ENCODE assay signal across 11 cellular contexts in the genomic region with DNA sequence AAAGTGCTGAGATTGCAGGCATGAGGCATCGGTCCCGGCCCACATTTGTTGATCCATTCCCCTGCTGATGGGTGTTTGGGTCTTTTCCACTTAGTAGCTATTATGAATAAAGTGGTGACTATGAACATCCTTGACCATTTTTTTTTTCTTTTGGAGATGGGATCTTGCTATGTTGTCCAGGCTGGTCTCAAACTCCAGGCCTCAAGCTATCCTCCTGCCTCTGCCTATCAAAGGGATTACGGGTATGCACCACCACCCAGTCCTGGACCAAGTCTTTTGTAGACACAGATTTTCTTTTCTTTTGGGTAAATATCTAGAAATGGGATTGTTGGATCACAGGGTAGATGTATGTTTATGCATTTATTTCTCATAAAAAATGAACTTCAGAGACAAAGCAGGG. TPM values are rescaled to one million over a fixed set of nuclear protein-coding genes. Genes with fewer than 3 reads are reported as not detected.
DNase-seq lines count a peak whose midpoint lies in the region; ATAC-seq and TF ChIP-seq lines count a peak whose summit lies in the region.
"Had no signal": no experiment of that assay in that cellular context is flagged by ENCODE, and none has a peak within 500 bp of the region (broad histone marks: within the 10 kb centered on the region; RNA-seq: fewer than 3 reads in every experiment).

No MANE protein-coding gene starts in this region.

- H3K4me3 Mint-ChIP-seq in GM23338 (peak overlapping the region; percentile 1; the same call in 1 of the 3 replicates), brain (peak overlapping the region; percentile 22 to 93 (median 71))
- H3K4me3 Mint-ChIP-seq in effector memory CD8-positive, alpha-beta T cell, result no peak overlapping the region

- no peaks in the 10 kb centered on the region; the same call in 1 of the 2 replicates for H4K20me1 ChIP-seq in GM23338 (replicated peaks; ENCODE audit: insufficient read depth)
- H4K20me1 ChIP-seq in OCI-LY3 (ENCODE audit: insufficient read depth, low read length), result no peaks in the 10 kb centered on the region

- TF ChIP-seq CTCF in GM23338 (conservative IDR thresholded peaks at IDR 0.05; ENCODE audit: low read depth in 2 of 2) (no peak), OCI-LY3 (IDR thresholded peaks at IDR 0.05; ENCODE audit: low read depth, low read length) (no peak), brain (conservative IDR thresholded peaks at IDR 0.05) (no peak)

- no peak overlapping the region for H4K91ac ChIP-seq in neuronal stem cell (ENCODE audit: low read depth, low read length, poor library complexity)

- no peak overlapping the region for H3K4me3 ChIP-seq in GM23338
- no peak overlapping the region for H3K4me3 ChIP-seq in OCI-LY3 (ENCODE audit: low read length)
- no peak overlapping the region for H3K4me3 ChIP-seq in neuronal stem cell (ENCODE audit: low read length in 2 of 2)
- H3K4me3 ChIP-seq: GM12878 had no signal

- no peaks in the 10 kb centered on the region for H3K9me3 ChIP-seq in OCI-LY3 (ENCODE audit: insufficient read depth, low read length)
- peaks cover 0 to 5% of the 10 kb centered on the region in 2 donors for H3K9me3 ChIP-seq in neuronal stem cell (replicated peaks in 1 of 2; ENCODE audit: control insufficient read depth in 2 of 2, insufficient read depth in 1 of 2, low read depth in 1 of 2, low read length in 2 of 2)
- H3K9me3 ChIP-seq: Caco-2, SK-N-SH had no signal

- H3K9ac ChIP-seq in OCI-LY3 (ENCODE audit: low read length), result no peak overlapping the region
- no peak overlapping the region for H3K9ac ChIP-seq in neuronal stem cell (ENCODE audit: low read depth, low read length, poor library complexity)
- H3K9ac ChIP-seq: SK-N-SH had no signal

- H2AK5ac ChIP-seq in neuronal stem cell (ENCODE audit: low read depth, low read length), result no peak overlapping the region

- H2BK15ac ChIP-seq in neuronal stem cell (ENCODE audit: low read length), result peak overlapping the region; percentile 77

- H3K4me1 ChIP-seq in GM23338 (ENCODE audit: insufficient read depth), result peaks cover 13% of the 10 kb centered on the region
- peaks cover 7% of the 10 kb centered on the region for H3K4me1 ChIP-seq in OCI-LY3 (ENCODE audit: low read length)
- H3K4me1 ChIP-seq in neuronal stem cell (ENCODE audit: control insufficient read depth in 2 of 2, insufficient read depth in 1 of 2, low read depth in 1 of 2, low read length in 2 of 2), result peaks cover 8 to 9% of the 10 kb centered on the region in 2 donors

- H3F3A ChIP-seq in GM23338 (replicated peaks; ENCODE audit: low read depth), result peaks cover 13% of the 10 kb centered on the region; the same call in 1 of the 2 replicates

- H3K9me3 Mint-ChIP-seq in GM23338 (peaks cover 17% of the 10 kb centered on the region), brain (peaks cover 0 to 8% (median 3%) of the 10 kb centered on the region in 5 experiments)
- H3K9me3 Mint-ChIP-seq in effector memory CD8-positive, alpha-beta T cell, result no peaks in the 10 kb centered on the region
- H3K9me3 Mint-ChIP-seq: CD8-positive, alpha-beta T cell had no signal

- H3K36me3 ChIP-seq in GM23338 (ENCODE audit: insufficient read depth) (peaks cover 13% of the 10 kb centered on the region), OCI-LY3 (replicated peaks; ENCODE audit: low read depth, low read length) (peaks cover 15% of the 10 kb centered on the region), neuronal stem cell (replicated peaks in 1 of 2; ENCODE audit: control insufficient read depth in 2 of 2, insufficient read depth in 2 of 2, low read length in 2 of 2) (peaks cover 10 to 26% of the 10 kb centered on the region in 2 donors)

- H3K4me1 Mint-ChIP-seq in GM23338, result peaks cover 26% of the 10 kb centered on the region
- peaks cover 32% of the 10 kb centered on the region for H3K4me1 Mint-ChIP-seq in brain
- H3K4me1 Mint-ChIP-seq in effector memory CD8-positive, alpha-beta T cell (ENCODE audit: low read depth in 2 of 2), result peaks cover 11 to 17% of the 10 kb centered on the region in 2 donors

- no peak overlapping the region for H3K23ac ChIP-seq in neuronal stem cell (ENCODE audit: low read depth, low read length, poor library complexity)

- H3K79me2 ChIP-seq in GM23338 (replicated peaks; ENCODE audit: insufficient read depth), result peaks cover 7% of the 10 kb centered on the region
- peaks cover 19% of the 10 kb centered on the region for H3K79me2 ChIP-seq in OCI-LY3 (ENCODE audit: low read length)

- H3K27ac Mint-ChIP-seq in GM23338, result no peak overlapping the region
- peak overlapping the region in 3 of 5 experiments; percentile 91 to 95 (median 92) for H3K27ac Mint-ChIP-seq in brain
- H3K27ac Mint-ChIP-seq in effector memory CD8-positive, alpha-beta T cell, result peak overlapping the region in 1 of 2 donors; percentile 60
- H3K27ac Mint-ChIP-seq: CD8-positive, alpha-beta T cell had no signal

- H3K4me2 ChIP-seq in GM23338 (no peak overlapping the region), OCI-LY3 (ENCODE audit: low read length) (peak overlapping the region; percentile 40; the same call in 1 of the 2 replicates), neuronal stem cell (ENCODE audit: insufficient read depth, low read length, poor library complexity, severe bottlenecking) (no peak overlapping the region)

- no peak overlapping the region for H2BK12ac ChIP-seq in neuronal stem cell (ENCODE audit: low read length)

- H3K27me3 ChIP-seq in GM23338 (ENCODE audit: insufficient read depth) (no peaks in the 10 kb centered on the region; the same call in 1 of the 2 replicates), OCI-LY3 (ENCODE audit: low read depth, low read length) (no peaks in the 10 kb centered on the region), neuronal stem cell (ENCODE audit: control insufficient read depth in 3 of 3, insufficient read depth in 3 of 3, low read depth in 1 of 3, low read length in 3 of 3) (no peaks in the 10 kb centered on the region)

- H3K9me2 ChIP-seq in GM23338 (ENCODE audit: insufficient read depth), result no peaks in the 10 kb centered on the region
- H3K9me2 ChIP-seq: SK-N-SH had no signal

- H3K4ac ChIP-seq in neuronal stem cell (ENCODE audit: low read length), result no peak overlapping the region

- ATAC-seq in GM23338, result no peak
- ATAC-seq in effector memory CD8-positive, alpha-beta T cell (replicated peaks), result no peak

- peaks cover 37% of the 10 kb centered on the region for H3K36me3 Mint-ChIP-seq in GM23338 (ENCODE audit: low read depth)
- peaks cover 22% of the 10 kb centered on the region for H3K36me3 Mint-ChIP-seq in brain
- peaks cover 32% of the 10 kb centered on the region for H3K36me3 Mint-ChIP-seq in effector memory CD8-positive, alpha-beta T cell (ENCODE audit: insufficient read depth)

- no peak overlapping the region for H2BK5ac ChIP-seq in neuronal stem cell (ENCODE audit: low read length)

- H3K27me3 Mint-ChIP-seq in GM23338 (ENCODE audit: insufficient read depth, low read depth, poor library complexity) (peaks cover 18% of the 10 kb centered on the region), brain (peaks cover 5% of the 10 kb centered on the region)
- no peaks in the 10 kb centered on the region for H3K27me3 Mint-ChIP-seq in effector memory CD8-positive, alpha-beta T cell

- no peak for DNase-seq in GM23338 (ENCODE audit: low spot score)
- DNase-seq in neuronal stem cell (ENCODE audit: low spot score), result no peak
- DNase-seq in HCEC 1CT, result no peak
- no peak for DNase-seq in effector memory CD8-positive, alpha-beta T cell
- DNase-seq in UCSD-AML1 (lab: John Stamatoyannopoulos, UW; ENCODE audit: unreplicated experiment), result no peak

- H2AFZ ChIP-seq in GM23338 (no peak overlapping the region), OCI-LY3 (ENCODE audit: low read depth, low read length) (no peak overlapping the region), neuronal stem cell (ENCODE audit: low read length) (no peak overlapping the region)

- no peak overlapping the region for H3K27ac ChIP-seq in GM23338 (ENCODE audit: low read depth)
- H3K27ac ChIP-seq in OCI-LY3 (ENCODE audit: low read length), result no peak overlapping the region
- no peak overlapping the region for H3K27ac ChIP-seq in neuronal stem cell (replicated peaks; ENCODE audit: low read length)

- no peak overlapping the region for H4K8ac ChIP-seq in neuronal stem cell (ENCODE audit: low read depth, low read length)

- peaks cover 2% of the 10 kb centered on the region for H3K79me1 ChIP-seq in neuronal stem cell (ENCODE audit: low read depth, low read length)

- no CpG with 5 or more reads among the region's 3 CpGs for WGBS in neuronal stem cell (ENCODE audit: extremely low coverage in 2 of 2, insufficient read length in 2 of 2, insufficient replicate concordance in 1 of 2), 2 donors

- H2BK120ac ChIP-seq in neuronal stem cell (ENCODE audit: low read depth, low read length), result no peak overlapping the region

- H3K14ac ChIP-seq in neuronal stem cell (ENCODE audit: low read length), result no peak overlapping the region

- H3K18ac ChIP-seq in neuronal stem cell (ENCODE audit: low read length), result no peak overlapping the region

RNA-seq across cellular contexts. Expression of a gene that starts 1.3 kb away (rescaled TPM):
- 115 and 122 TPM in 2 replicates for total RNA-seq in GM23338 (2014; rRNA removed; shearing (Covaris generic))
- polyA plus RNA-seq in GM23338 (2016; fragmentation: Nextera tagmentation; extraction: Ambion mirVana) (133 and 150 TPM in 2 replicates), brain (ENCODE audit: insufficient read depth, low read depth, low replicate concordance) (39.0 TPM)
- 52.0 TPM for polyA plus RNA-seq in neuronal stem cell (2013, experiment 1 of 2)
- polyA plus RNA-seq in neuronal stem cell (2013, experiment 2 of 2), result 52.5 TPM

RNA-seq across cellular contexts. Expression of a gene that starts 9.6 kb away (rescaled TPM):
- total RNA-seq in GM23338 (2014; rRNA removed; shearing (Covaris generic)), result 275 and 450 TPM in 2 replicates
- polyA plus RNA-seq in GM23338 (2016; fragmentation: Nextera tagmentation; extraction: Ambion mirVana) (1,584 and 1,653 TPM in 2 replicates), brain (ENCODE audit: insufficient read depth, low read depth, low replicate concordance) (114 TPM)
- 401 TPM for polyA plus RNA-seq in neuronal stem cell (2013, experiment 1 of 2)
- polyA plus RNA-seq in neuronal stem cell (2013, experiment 2 of 2), result 403 TPM

RNA-seq across cellular contexts. Expression of a gene that starts 45.2 kb away (rescaled TPM):
- total RNA-seq in GM23338 (2014; rRNA removed; shearing (Covaris generic)), result 37.0 and 39.4 TPM in 2 replicates
- polyA plus RNA-seq in GM23338 (2016; fragmentation: Nextera tagmentation; extraction: Ambion mirVana), result 18.6 and 19.3 TPM in 2 replicates
- 23.8 TPM for polyA plus RNA-seq in brain (ENCODE audit: insufficient read depth, low read depth, low replicate concordance)
- polyA plus RNA-seq in neuronal stem cell (2013, experiment 1 of 2), result 33.7 TPM
- polyA plus RNA-seq in neuronal stem cell (2013, experiment 2 of 2), result 33.8 TPM

RNA-seq across cellular contexts. Expression of a gene that starts 54.8 kb away (rescaled TPM):
- 126 and 179 TPM in 2 replicates for total RNA-seq in GM23338 (2014; rRNA removed; shearing (Covaris generic))
- 101 and 130 TPM in 2 replicates for polyA plus RNA-seq in GM23338 (2016; fragmentation: Nextera tagmentation; extraction: Ambion mirVana)
- polyA plus RNA-seq in brain (ENCODE audit: insufficient read depth, low read depth, low replicate concordance), result 30.5 TPM
- 134 TPM for polyA plus RNA-seq in neuronal stem cell (2013, experiment 1 of 2)
- polyA plus RNA-seq in neuronal stem cell (2013, experiment 2 of 2), result 134 TPM

Comparison
In these comparisons a context has a peak if more than half of its experiments do, and no peak if none do; other contexts are left out.
1. H3K4me3 Mint-ChIP-seq: peak in GM23338 (single experiment) and brain (5 of 5); none in effector memory CD8-positive, alpha-beta T cell (0 of 2).
2. RNA of a gene that starts 9.6 kb away (polyA plus RNA-seq): 1,584 to 1,653 TPM in GM23338; 114 TPM in brain (single experiment); every median in the first group is over 10 times any median in the second.